Comparison of ENCODE assay signal across 8 cellular contexts in genomic region chr9:65384066-65384465, GRCh38.
DNase-seq lines count a peak whose midpoint lies in the region; ATAC-seq, FAIRE-seq and TF ChIP-seq lines count a peak whose summit lies in the region.
"Not testable (repeated sequence)": the region's sequence is repeated elsewhere in the genome, so short reads cannot be mapped to it uniquely, and the experiment has no call there.

No MANE protein-coding gene starts in this region.

- TF ChIP-seq POLR2A in suprapubic skin (IDR thresholded peaks at IDR 0.05): not testable (repeated sequence)

- H3K36me3 Mint-ChIP-seq in activated CD8-positive, alpha-beta T cell treated with anti-CD3 and anti-CD28 coated beads for 36 hours (ENCODE audit: low read depth); astrocyte (ENCODE audit: low read depth, unreplicated experiment): not testable (repeated sequence)

- H3K4me1 ChIP-seq in DOHH2 (ENCODE audit: control insufficient read depth, low read length); Loucy (ENCODE audit: insufficient read depth, low read length, poor library complexity, severe bottlenecking); PC-3 (ENCODE audit: insufficient read depth, low read length); astrocyte (ENCODE audit: insufficient read depth, low read length); left ventricle myocardium inferior; suprapubic skin: not testable (repeated sequence)

- not testable (repeated sequence) for H3K9me3 ChIP-seq in DOHH2 (ENCODE audit: control insufficient read depth, insufficient read depth, low read length); Loucy (ENCODE audit: insufficient read depth, low read depth, low read length); PC-3 (ENCODE audit: low read length); astrocyte (ENCODE audit: insufficient read depth, low read depth, low read length); suprapubic skin
- H3K9me3 ChIP-seq in left ventricle myocardium inferior (replicated peaks): peaks cover 19% of the 10 kb centered on the region

- not testable (repeated sequence) for H3K27ac ChIP-seq in DOHH2 (ENCODE audit: low read depth, low read length); PC-3 (ENCODE audit: low read length); astrocyte (ENCODE audit: low read depth, low read length); left ventricle myocardium inferior (replicated peaks); suprapubic skin

- H3K9me3 Mint-ChIP-seq in activated CD8-positive, alpha-beta T cell treated with anti-CD3 and anti-CD28 coated beads for 36 hours: peaks cover 11% of the 10 kb centered on the region
- H3K9me3 Mint-ChIP-seq in astrocyte (ENCODE audit: unreplicated experiment): not testable (repeated sequence)

- H3K4me3 Mint-ChIP-seq in activated CD8-positive, alpha-beta T cell treated with anti-CD3 and anti-CD28 coated beads for 36 hours; astrocyte (ENCODE audit: unreplicated experiment): not testable (repeated sequence)

- not testable (repeated sequence) for BruUV-seq in PC-3 (replicated peaks; lab: Mats Ljungman, UMichigan)

- not testable (repeated sequence) for H3K4me1 Mint-ChIP-seq in activated CD8-positive, alpha-beta T cell treated with anti-CD3 and anti-CD28 coated beads for 36 hours (ENCODE audit: low read depth); astrocyte (ENCODE audit: low read depth, unreplicated experiment)

- not testable (repeated sequence) for H3F3A ChIP-seq in DOHH2 (ENCODE audit: control insufficient read depth, insufficient read depth); Loucy (ENCODE audit: low read depth); PC-3 (ENCODE audit: low read length, unreplicated experiment)

- H3K27ac Mint-ChIP-seq in activated CD8-positive, alpha-beta T cell treated with anti-CD3 and anti-CD28 coated beads for 36 hours; astrocyte (ENCODE audit: unreplicated experiment): not testable (repeated sequence)

- not testable (repeated sequence) for H3K27me3 Mint-ChIP-seq in activated CD8-positive, alpha-beta T cell treated with anti-CD3 and anti-CD28 coated beads for 36 hours; astrocyte (ENCODE audit: low read depth, unreplicated experiment)

- H3K9ac ChIP-seq in Loucy (ENCODE audit: low read depth, low read length, poor library complexity, severe bottlenecking); PC-3 (ENCODE audit: low read length); astrocyte (ENCODE audit: low read length): not testable (repeated sequence)

- ATAC-seq in PC-3; activated CD8-positive, alpha-beta T cell treated with anti-CD3 and anti-CD28 coated beads for 36 hours: not testable (repeated sequence)

- WGBS in suprapubic skin: 79% methylated on average over 6 of the region's 11 CpGs

- H4K20me1 ChIP-seq in DOHH2 (ENCODE audit: control insufficient read depth, insufficient read depth, low read depth, low read length); Loucy (ENCODE audit: insufficient read depth, low read length, poor library complexity, severe bottlenecking); PC-3 (ENCODE audit: low read length); astrocyte (ENCODE audit: insufficient read depth, low read length): not testable (repeated sequence)

- not testable (repeated sequence) for DNase-seq in PC-3; astrocyte (ENCODE audit: low read depth); left ventricle myocardium inferior
- DNase-seq in activated CD8-positive, alpha-beta T cell treated with anti-CD3 and anti-CD28 coated beads for 36 hours: peak; percentile 5
- DNase-seq in posterior vena cava (ENCODE audit: low spot score) (peak; percentile 73), suprapubic skin (ENCODE audit: low spot score in 2 of 2) (peak; percentile 57 to 78)

- not testable (repeated sequence) for H3K9me2 ChIP-seq in DOHH2 (replicated peaks; ENCODE audit: control insufficient read depth, low read length); Loucy (replicated peaks; ENCODE audit: low read depth, low read length); PC-3 (replicated peaks; ENCODE audit: low read length)

- FAIRE-seq in astrocyte (lab: Jason Lieb, UNC): not testable (repeated sequence)

- H3K36me3 ChIP-seq in DOHH2 (ENCODE audit: control insufficient read depth, low read length); Loucy (ENCODE audit: insufficient read depth, low read length); PC-3 (ENCODE audit: low read depth, low read length); astrocyte (ENCODE audit: insufficient read depth, low read length); left ventricle myocardium inferior; suprapubic skin: not testable (repeated sequence)

- H3K4me2 ChIP-seq in DOHH2 (ENCODE audit: low read length) (peak overlapping the region; percentile 34; the same call in 1 of the 2 replicates), PC-3 (ENCODE audit: low read length) (peak overlapping the region; percentile 49), astrocyte (ENCODE audit: low read length) (peak overlapping the region; percentile 19)
- H3K4me2 ChIP-seq in Loucy (ENCODE audit: low read depth, low read length, poor library complexity, severe bottlenecking): not testable (repeated sequence)

- POLR2A ChIA-PET in PC-3 (lab: Charles Lee; ENCODE audit: unreplicated experiment); activated CD8-positive, alpha-beta T cell treated with anti-CD3 and anti-CD28 coated beads for 36 hours (lab: Charles Lee): not testable (repeated sequence)

- H2AFZ ChIP-seq in Loucy (ENCODE audit: low read length); PC-3 (ENCODE audit: low read length); astrocyte (ENCODE audit: low read depth, low read length): not testable (repeated sequence)

- not testable (repeated sequence) for H3K27me3 ChIP-seq in DOHH2 (ENCODE audit: control insufficient read depth, low read length); Loucy (ENCODE audit: insufficient read depth, low read length, poor library complexity, severe bottlenecking); PC-3 (ENCODE audit: low read length); astrocyte (ENCODE audit: insufficient read depth, low read length); suprapubic skin
- peaks cover 19% of the 10 kb centered on the region for H3K27me3 ChIP-seq in left ventricle myocardium inferior (ENCODE audit: low read depth)

- intact Hi-C loops in PC-3 (cut with micrococcal nuclease); activated CD8-positive, alpha-beta T cell treated with anti-CD3 and anti-CD28 coated beads for 36 hours (cut with micrococcal nuclease); left ventricle myocardium inferior (cut with micrococcal nuclease); posterior vena cava (cut with DNase I): not testable (repeated sequence)

- H3K79me2 ChIP-seq in DOHH2 (ENCODE audit: control insufficient read depth, low read length); Loucy (ENCODE audit: insufficient read depth, low read length); PC-3 (ENCODE audit: low read length); astrocyte (ENCODE audit: insufficient read depth, low read length): not testable (repeated sequence)

- H3K4me3 ChIP-seq in DOHH2 (ENCODE audit: low read length) (peak overlapping the region; percentile 51), Loucy (ENCODE audit: low read length, poor library complexity, severe bottlenecking) (peak overlapping the region; percentile 40), PC-3 (ENCODE audit: low read length) (0 out of 2 replicates have a peak overlapping the region, but pooled peaks have one; percentile 38), left ventricle myocardium inferior (peak overlapping the region; percentile 30)
- H3K4me3 ChIP-seq in astrocyte (ENCODE audit: insufficient read depth, low read depth, low read length); suprapubic skin: not testable (repeated sequence)

- TF ChIP-seq EP300 in suprapubic skin (IDR thresholded peaks at IDR 0.05): not testable (repeated sequence)

- CTCF ChIA-PET in PC-3 (lab: Charles Lee); activated CD8-positive, alpha-beta T cell treated with anti-CD3 and anti-CD28 coated beads for 36 hours (lab: Charles Lee): not testable (repeated sequence)

- not testable (repeated sequence) for TF ChIP-seq CTCF in DOHH2 (IDR thresholded peaks at IDR 0.05; ENCODE audit: low read depth, low read length, poor library complexity, severe bottlenecking); Loucy (conservative IDR thresholded peaks at IDR 0.05; ENCODE audit: low read length); PC-3 (conservative IDR thresholded peaks at IDR 0.05; ENCODE audit: low read depth, low read length); activated CD8-positive, alpha-beta T cell treated with anti-CD3 and anti-CD28 coated beads for 36 hours (IDR thresholded peaks at IDR 0.05); astrocyte (IDR thresholded peaks at IDR 0.05; ENCODE audit: insufficient read depth, low read depth, low read length); left ventricle myocardium inferior (IDR thresholded peaks at IDR 0.05; ENCODE audit: borderline replicate concordance); suprapubic skin (IDR thresholded peaks at IDR 0.05)
